ENCODE assay signal across 1 cellular context in genomic region chr10:23656735-23657134, GRCh38.
TF ChIP-seq lines count a peak whose summit lies in the region.

No MANE protein-coding gene starts in this region.

TF ChIP-seq in SK-N-SH treated with all-trans-retinoic acid at 6 μM for 48 hours, 23 proteins besides CTCF, POLR2A, EP300 and RAD21 (continued from another document):
- TF ChIP-seq TSHZ2 (CRISPR knock-in tag; IDR thresholded peaks at IDR 0.05): no peak
- no peak for TF ChIP-seq ZNF70 (CRISPR knock-in tag; IDR thresholded peaks at IDR 0.05)
- TF ChIP-seq TOX (CRISPR knock-in tag; IDR thresholded peaks at IDR 0.05; ENCODE audit: borderline replicate concordance): no peak
- no peak for TF ChIP-seq BACH2 (CRISPR knock-in tag; IDR thresholded peaks at IDR 0.05; ENCODE audit: borderline replicate concordance)
- TF ChIP-seq PPARA (CRISPR knock-in tag; IDR thresholded peaks at IDR 0.05; ENCODE audit: borderline replicate concordance): no peak
